In genomic region chr15:26082833-26083174, GRCh38 we compare ENCODE assay signal across 8 cellular contexts.
A peak's percentile ranks its signal among the peaks of the same experiment; 100 is the strongest.
DNase-seq lines count a peak whose midpoint lies in the region; ATAC-seq and TF ChIP-seq lines count a peak whose summit lies in the region.

No MANE protein-coding gene starts in this region.

- no peaks in the 10 kb centered on the region for H3K27me3 ChIP-seq in BJ (ENCODE audit: control insufficient read depth, insufficient read depth, low read length)
- no peaks in the 10 kb centered on the region for H3K27me3 ChIP-seq in heart left ventricle

- no peaks in the 10 kb centered on the region for H3K27me3 Mint-ChIP-seq in activated B cell treated with CpG ODN at 0.5 μM for 24 hours

- H3K9me3 Mint-ChIP-seq in activated B cell treated with CpG ODN at 0.5 μM for 24 hours: no peaks in the 10 kb centered on the region

- peak overlapping the region; percentile 90 for H3K27ac Mint-ChIP-seq in activated B cell treated with CpG ODN at 0.5 μM for 24 hours

- POLR2A ChIA-PET in BJ (lab: Charles Lee): interaction anchor here (0.6 kb wide), 1 partner anchor 14 kb away, joined by 3 read pairs; no protein-coding TSS in a partner anchor
- POLR2A ChIA-PET in activated B cell treated with CpG ODN at 0.5 μM for 24 hours (lab: Charles Lee): no interaction called here

- peak overlapping the region; percentile 82 for H3K4me3 Mint-ChIP-seq in activated B cell treated with CpG ODN at 0.5 μM for 24 hours

- intact Hi-C loops in activated B cell treated with CpG ODN at 0.5 μM for 24 hours (cut with micrococcal nuclease) (loop anchor here (1.0 to 5.0 kb wide), 5 partner anchors 233 to 1126 kb away; partner anchors contain the start of gene UBE3A), heart left ventricle (cut with DNase I) (loop anchor here in 1 of 10 donors (5.0 kb wide), 1 partner anchor 646 kb away; the partner anchor contains the start of gene UBE3A)

- H3K4me1 Mint-ChIP-seq in activated B cell treated with CpG ODN at 0.5 μM for 24 hours: peaks cover 29% of the 10 kb centered on the region

- H3K4me1 ChIP-seq in heart left ventricle: peaks cover 0 to 7% (median 3%) of the 10 kb centered on the region in 12 donors

- ATAC-seq in HG02571 (IDR thresholded peaks at IDR 0.05; ENCODE audit: unreplicated experiment) (peak; percentile 6), activated B cell treated with CpG ODN at 0.5 μM for 24 hours (ENCODE audit: low read depth) (no peak), heart left ventricle (peak in 3 of 4 donors; percentile 2 to 37 (median 12)), GM21717 (IDR thresholded peaks at IDR 0.05; ENCODE audit: unreplicated experiment) (no peak), GM19035 (IDR thresholded peaks at IDR 0.05; ENCODE audit: unreplicated experiment) (no peak)

- TF ChIP-seq POLR2A in heart left ventricle (IDR thresholded peaks at IDR 0.05): no peak

- H3K36me3 ChIP-seq in BJ (ENCODE audit: control insufficient read depth, insufficient read depth, low read length) (no peaks in the 10 kb centered on the region), heart left ventricle (no peaks in the 10 kb centered on the region)

- 4 to 6% (median 5%) methylated on average over 10 of the region's 10 CpGs for WGBS in heart left ventricle, 4 donors

- H3K4me3 ChIP-seq in BJ (ENCODE audit: low read depth, low read length): peak overlapping the region; percentile 57
- H3K4me3 ChIP-seq in heart left ventricle: peak overlapping the region; percentile 50 to 91 (median 78)

- DNase-seq in BJ (ENCODE audit: low read depth) (no peak), activated B cell treated with CpG ODN at 0.5 μM for 24 hours (no peak), heart left ventricle (no peak), renal cortical epithelial cell (ENCODE audit: low read depth) (peak; percentile 12), CD1c-positive myeloid dendritic cell (ENCODE audit: extremely low spot score) (no peak)

- peaks cover 2% of the 10 kb centered on the region for H3K36me3 Mint-ChIP-seq in activated B cell treated with CpG ODN at 0.5 μM for 24 hours (ENCODE audit: low read depth)

- TF ChIP-seq CTCF in BJ (IDR thresholded peaks at IDR 0.05; ENCODE audit: insufficient read depth, low read depth, low read length): no peak
- no peak for TF ChIP-seq CTCF in activated B cell treated with CpG ODN at 0.5 μM for 24 hours (IDR thresholded peaks at IDR 0.05)
- no peak for TF ChIP-seq CTCF in heart left ventricle (IDR thresholded peaks at IDR 0.05)

- CTCF ChIA-PET in BJ (lab: Yijun Ruan, JAX): interaction anchor here (1.2 kb wide), 1 partner anchor 13 kb away, joined by 4 read pairs; no protein-coding TSS in a partner anchor
- CTCF ChIA-PET in activated B cell treated with CpG ODN at 0.5 μM for 24 hours (lab: Charles Lee): no interaction called here

- no peaks in the 10 kb centered on the region for H3K9me3 ChIP-seq in heart left ventricle

- peak overlapping the region; percentile 72 to 94 (median 88) for H3K27ac ChIP-seq in heart left ventricle

Comparison
In these comparisons a context has a peak if more than half of its experiments do, and no peak if none do; other contexts are left out.
1. ATAC-seq: peak in HG02571 (single experiment) and heart left ventricle (3 of 4); none in activated B cell treated with CpG ODN at 0.5 μM for 24 hours (single experiment), GM21717 (single experiment) and GM19035 (single experiment).